12 cellular contexts compared by ENCODE assay signal in the genomic region with DNA sequence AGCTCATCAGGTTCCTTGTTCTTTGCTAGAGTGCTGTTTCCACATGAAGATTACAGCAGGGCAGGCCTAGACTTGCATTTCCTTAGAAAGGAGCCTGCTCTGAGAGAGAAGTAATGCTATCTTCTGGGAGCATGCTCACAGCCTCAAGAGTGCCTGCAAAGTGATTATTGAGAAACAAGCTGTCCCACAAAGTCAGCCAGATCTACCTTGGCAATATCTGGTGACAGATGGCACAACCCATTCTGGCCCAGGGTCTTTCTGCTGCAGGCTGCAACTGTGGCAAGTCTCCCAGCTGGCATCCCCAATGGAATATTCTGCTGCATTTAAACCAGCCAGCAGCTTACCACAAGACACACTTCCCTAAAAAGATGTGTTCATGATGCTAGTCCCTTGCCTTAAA. TPM values are rescaled to one million over a fixed set of nuclear protein-coding genes. Genes with fewer than 3 reads are reported as not detected.
DNase-seq lines count a peak whose midpoint lies in the region; ATAC-seq and TF ChIP-seq lines count a peak whose summit lies in the region.
"Had no signal": no experiment of that assay in that cellular context is flagged by ENCODE, and none has a peak within 500 bp of the region (broad histone marks: within the 10 kb centered on the region; RNA-seq: fewer than 3 reads in every experiment).

No MANE protein-coding gene starts in this region.

- no peak for ATAC-seq in activated naive CD4-positive, alpha-beta T cell treated with anti-CD3 and anti-CD28 coated beads, Interleukin-2, amount 50 U/mL, for 72 hours
- ATAC-seq in stimulated activated effector memory CD8-positive, alpha-beta T cell treated with anti-CD3 and anti-CD28 coated beads, Interleukin-12 subunit alpha, Interleukin-12 subunit beta, amount 100 ng/mL, for 72 hours: no peak
- no peak for ATAC-seq in T-cell (replicated peaks in 1 of 4)
- ATAC-seq: natural killer cell treated with Interleukin-12 subunit alpha and Interleukin-12 subunit beta and Interleukin-15 and Interleukin-18, amount 100 ng/mL, for 72 hours had no signal

- no peak overlapping the region for H3K4me3 ChIP-seq in esophagus squamous epithelium

- no peaks in the 10 kb centered on the region for H3K9me3 Mint-ChIP-seq in activated naive CD4-positive, alpha-beta T cell treated with anti-CD3 and anti-CD28 coated beads, Interleukin-2, amount 50 U/mL, for 72 hours
- H3K9me3 Mint-ChIP-seq in dendritic cell treated with granulocyte-macrophage colony-stimulating factor and Interleukin-4, amounts not matched to agents 40 ng/mL and 50 ng/mL, for 4 days: no peaks in the 10 kb centered on the region
- no peaks in the 10 kb centered on the region for H3K9me3 Mint-ChIP-seq in stimulated activated effector memory CD8-positive, alpha-beta T cell treated with anti-CD3 and anti-CD28 coated beads, Interleukin-12 subunit alpha, Interleukin-12 subunit beta, amount 100 ng/mL, for 72 hours
- H3K9me3 Mint-ChIP-seq in T-cell: no peaks in the 10 kb centered on the region
- H3K9me3 Mint-ChIP-seq: IgD-negative memory B cell; natural killer cell treated with Interleukin-12 subunit alpha and Interleukin-12 subunit beta and Interleukin-15 and Interleukin-18, amount 100 ng/mL, for 72 hours had no signal

- no peaks in the 10 kb centered on the region for H3K27me3 ChIP-seq in esophagus squamous epithelium

- intact Hi-C loops in dendritic cell treated with granulocyte-macrophage colony-stimulating factor and Interleukin-4, amounts not matched to agents 40 ng/mL and 50 ng/mL, for 4 days (cut with micrococcal nuclease): loop anchor here (5.0 kb wide), 1 partner anchor 165 kb away; no protein-coding TSS in a partner anchor
- intact Hi-C loops in esophagus squamous epithelium (cut with DNase I): no loop called here

- peak overlapping the region; percentile 23 to 33 for H3K27ac Mint-ChIP-seq in activated naive CD4-positive, alpha-beta T cell treated with anti-CD3 and anti-CD28 coated beads, Interleukin-2, amount 50 U/mL, for 72 hours
- peak overlapping the region; percentile 55 for H3K27ac Mint-ChIP-seq in dendritic cell treated with granulocyte-macrophage colony-stimulating factor and Interleukin-4, amounts not matched to agents 40 ng/mL and 50 ng/mL, for 4 days
- H3K27ac Mint-ChIP-seq in stimulated activated effector memory CD8-positive, alpha-beta T cell treated with anti-CD3 and anti-CD28 coated beads, Interleukin-12 subunit alpha, Interleukin-12 subunit beta, amount 100 ng/mL, for 72 hours: peak overlapping the region; percentile 15
- H3K27ac Mint-ChIP-seq in T-cell: no peak overlapping the region
- H3K27ac Mint-ChIP-seq: natural killer cell treated with Interleukin-12 subunit alpha and Interleukin-12 subunit beta and Interleukin-15 and Interleukin-18, amount 100 ng/mL, for 72 hours had no signal

- CTCF ChIA-PET in T-cell (lab: Charles Lee): no interaction called here

- TF ChIP-seq POLR2A in esophagus squamous epithelium (IDR thresholded peaks at IDR 0.05): no peak

- peaks cover 3 to 24% (median 9%) of the 10 kb centered on the region in 3 donors for H3K4me1 ChIP-seq in esophagus squamous epithelium

- no peak for DNase-seq in activated naive CD4-positive, alpha-beta T cell treated with anti-CD3 and anti-CD28 coated beads, Interleukin-2, amount 50 U/mL, for 72 hours (ENCODE audit: low spot score in 2 of 2)
- no peak for DNase-seq in activated naive CD4-positive, alpha-beta T cell treated with Interleukin-2 at 50 U/mL for 16 hours
- DNase-seq in NCI-H2171 treated with DMSO at 0.1 percent for 48 hours (lab: John Stamatoyannopoulos, UW) (peak; percentile 97), esophagus squamous epithelium (lab: John Stamatoyannopoulos, UW) (no peak), T-cell (no peak), activated gamma-delta T cell (lab: John Stamatoyannopoulos, UW) (no peak)
- DNase-seq in stimulated activated effector memory CD8-positive, alpha-beta T cell treated with anti-CD3 and anti-CD28 coated beads, Interleukin-12 subunit alpha, Interleukin-12 subunit beta, amount 100 ng/mL, for 72 hours (ENCODE audit: low spot score in 2 of 2): no peak
- DNase-seq: activated CD4-positive, alpha-beta T cell treated with anti-CD3 and anti-CD28 coated beads for 1 hour; NCI-H226 had no signal

- POLR2A ChIA-PET in T-cell (lab: Charles Lee): no interaction called here

- H3K36me3 Mint-ChIP-seq in activated naive CD4-positive, alpha-beta T cell treated with anti-CD3 and anti-CD28 coated beads, Interleukin-2, amount 50 U/mL, for 72 hours: no peaks in the 10 kb centered on the region
- peaks cover 97% of the 10 kb centered on the region for H3K36me3 Mint-ChIP-seq in dendritic cell treated with granulocyte-macrophage colony-stimulating factor and Interleukin-4, amounts not matched to agents 40 ng/mL and 50 ng/mL, for 4 days (ENCODE audit: low read depth)
- peaks cover 69% of the 10 kb centered on the region for H3K36me3 Mint-ChIP-seq in stimulated activated effector memory CD8-positive, alpha-beta T cell treated with anti-CD3 and anti-CD28 coated beads, Interleukin-12 subunit alpha, Interleukin-12 subunit beta, amount 100 ng/mL, for 72 hours
- H3K36me3 Mint-ChIP-seq in T-cell: peaks cover 60% of the 10 kb centered on the region

- no peak for TF ChIP-seq CTCF in esophagus squamous epithelium (IDR thresholded peaks at IDR 0.05)

- peaks cover 57% of the 10 kb centered on the region for H3K4me1 Mint-ChIP-seq in dendritic cell treated with granulocyte-macrophage colony-stimulating factor and Interleukin-4, amounts not matched to agents 40 ng/mL and 50 ng/mL, for 4 days (ENCODE audit: low read depth)
- no peaks in the 10 kb centered on the region for H3K4me1 Mint-ChIP-seq in stimulated activated effector memory CD8-positive, alpha-beta T cell treated with anti-CD3 and anti-CD28 coated beads, Interleukin-12 subunit alpha, Interleukin-12 subunit beta, amount 100 ng/mL, for 72 hours
- H3K4me1 Mint-ChIP-seq in T-cell: peaks cover 17 to 36% (median 19%) of the 10 kb centered on the region in 3 donors

- H3K9me3 ChIP-seq in esophagus squamous epithelium: no peaks in the 10 kb centered on the region

- no peaks in the 10 kb centered on the region for H3K27me3 Mint-ChIP-seq in dendritic cell treated with granulocyte-macrophage colony-stimulating factor and Interleukin-4, amounts not matched to agents 40 ng/mL and 50 ng/mL, for 4 days
- no peaks in the 10 kb centered on the region for H3K27me3 Mint-ChIP-seq in T-cell
- H3K27me3 Mint-ChIP-seq: IgD-negative memory B cell; natural killer cell treated with Interleukin-12 subunit alpha and Interleukin-12 subunit beta and Interleukin-15 and Interleukin-18, amount 100 ng/mL, for 72 hours had no signal

- H3K4me3 Mint-ChIP-seq in dendritic cell treated with granulocyte-macrophage colony-stimulating factor and Interleukin-4, amounts not matched to agents 40 ng/mL and 50 ng/mL, for 4 days: no peak overlapping the region
- no peak overlapping the region for H3K4me3 Mint-ChIP-seq in stimulated activated effector memory CD8-positive, alpha-beta T cell treated with anti-CD3 and anti-CD28 coated beads, Interleukin-12 subunit alpha, Interleukin-12 subunit beta, amount 100 ng/mL, for 72 hours
- no peak overlapping the region for H3K4me3 Mint-ChIP-seq in T-cell
- H3K4me3 Mint-ChIP-seq: IgD-negative memory B cell; natural killer cell treated with Interleukin-12 subunit alpha and Interleukin-12 subunit beta and Interleukin-15 and Interleukin-18, amount 100 ng/mL, for 72 hours had no signal

- H3K36me3 ChIP-seq in esophagus squamous epithelium: peaks cover 6 to 96% (median 16%) of the 10 kb centered on the region in 3 donors

- H3K27ac ChIP-seq in esophagus squamous epithelium: no peak overlapping the region

RNA-seq across cellular contexts. Expression of gene MTMR10, which starts 29.3 kb away (rescaled TPM):
- total RNA-seq in activated naive CD4-positive, alpha-beta T cell treated with anti-CD3 and anti-CD28 coated beads, Interleukin-2, amount 50 U/mL, for 72 hours: 10 to 100 TPM; 13.1 to 14.5 TPM
- 10 to 100 TPM; 16.6 to 41.2 (median 28.0) TPM for total RNA-seq in esophagus squamous epithelium
- total RNA-seq in T-cell: 10 to 100 TPM; 29.2 to 40.7 (median 33.1) TPM

RNA-seq across cellular contexts. Expression of gene FAN1, which starts 58.4 kb away (rescaled TPM):
- 10 to 100 TPM; 17.4 to 24.3 TPM for total RNA-seq in activated naive CD4-positive, alpha-beta T cell treated with anti-CD3 and anti-CD28 coated beads, Interleukin-2, amount 50 U/mL, for 72 hours
- total RNA-seq in esophagus squamous epithelium: 10 to 100 TPM in 2 of 4 donors, 1 to 10 TPM in 2; 6.0 to 17.7 (median 10.2) TPM
- 10 to 100 TPM; 21.2 to 31.2 (median 26.7) TPM for total RNA-seq in T-cell

Comparison
In these comparisons a context has a peak if more than half of its experiments do, and no peak if none do; other contexts are left out.
1. H3K27ac Mint-ChIP-seq: peak in activated naive CD4-positive, alpha-beta T cell treated with anti-CD3 and anti-CD28 coated beads, Interleukin-2, amount 50 U/mL, for 72 hours (2 of 2), dendritic cell treated with granulocyte-macrophage colony-stimulating factor and Interleukin-4, amounts not matched to agents 40 ng/mL and 50 ng/mL, for 4 days (single experiment) and stimulated activated effector memory CD8-positive, alpha-beta T cell treated with anti-CD3 and anti-CD28 coated beads, Interleukin-12 subunit alpha, Interleukin-12 subunit beta, amount 100 ng/mL, for 72 hours (single experiment); none in T-cell (0 of 2).